ENCODE assay signal across 2 cellular contexts in genomic region chr14:52150162-52150561, GRCh38.
TF ChIP-seq lines count a peak whose summit lies in the region.

No MANE protein-coding gene starts in this region.

TF ChIP-seq in H1, 55 proteins besides CTCF, POLR2A, EP300 and RAD21 (continued from another document):
- TF ChIP-seq E2F6 (IDR thresholded peaks at IDR 0.05) = no peak
- no peak for TF ChIP-seq ASH2L (IDR thresholded peaks at IDR 0.05; ENCODE audit: low read length)
- TF ChIP-seq TAF1 (IDR thresholded peaks at IDR 0.05; ENCODE audit: low read depth, low read length) = no peak
- TF ChIP-seq TEAD4 (IDR thresholded peaks at IDR 0.05; ENCODE audit: low read depth, low read length) = no peak
- TF ChIP-seq YY1 (IDR thresholded peaks at IDR 0.05; ENCODE audit: low read depth, low read length) = no peak
- no peak for TF ChIP-seq GTF2F1 (IDR thresholded peaks at IDR 0.05; ENCODE audit: borderline replicate concordance, low read depth, low read length)
- no peak for TF ChIP-seq CHD2 (IDR thresholded peaks at IDR 0.05; ENCODE audit: low read length)
TF ChIP-seq in H1: peak in this region for 0.

TF ChIP-seq in HepG2, 621 proteins besides CTCF, POLR2A, EP300 and RAD21 (continued from another document):
- TF ChIP-seq SMAD1 (CRISPR knock-in tag; IDR thresholded peaks at IDR 0.05; ENCODE audit: borderline replicate concordance, low read depth) (no peak), ZNF280B (CRISPR knock-in tag; IDR thresholded peaks at IDR 0.05; ENCODE audit: borderline replicate concordance) (no peak), IRF1 (CRISPR knock-in tag; IDR thresholded peaks at IDR 0.05; ENCODE audit: low read depth) (no peak), ZNF367 (CRISPR knock-in tag; IDR thresholded peaks at IDR 0.05; ENCODE audit: borderline replicate concordance) (no peak), MYNN (CRISPR knock-in tag; IDR thresholded peaks at IDR 0.05; ENCODE audit: low read depth) (no peak), ZBTB42 (CRISPR knock-in tag; IDR thresholded peaks at IDR 0.05) (no peak)
